ENCODE assay signal across 7 cellular contexts in genomic region chr5:143605403-143606005, GRCh38.
A peak's percentile ranks its signal among the peaks of the same experiment; 100 is the strongest.
DNase-seq lines count a peak whose midpoint lies in the region; ATAC-seq and TF ChIP-seq lines count a peak whose summit lies in the region.

No MANE protein-coding gene starts in this region.

- H3K36me3 ChIP-seq in SU-DHL-6 (ENCODE audit: low read length) (no peaks in the 10 kb centered on the region), left lung (no peaks in the 10 kb centered on the region)

- intact Hi-C loops in left lung (cut with DNase I): no loop called here

- peak overlapping the region; percentile 10 for H3K4me2 ChIP-seq in SU-DHL-6 (ENCODE audit: low read depth, low read length, poor library complexity, severe bottlenecking)

- H2AFZ ChIP-seq in SU-DHL-6 (ENCODE audit: low read depth, low read length, severe bottlenecking): no peak overlapping the region

- DNase-seq in left lung (peak in 1 of 2 donors; percentile 34), inferior parietal cortex (ENCODE audit: extremely low spot score) (no peak), retina (no peak), kidney glomerular epithelial cell (lab: John Stamatoyannopoulos, UW) (no peak)

- H3F3A ChIP-seq in SU-DHL-6 (ENCODE audit: insufficient read depth): no peaks in the 10 kb centered on the region

- H3K4me3 ChIP-seq in SU-DHL-6 (ENCODE audit: insufficient read depth, low read length, poor library complexity, severe bottlenecking): no peak overlapping the region
- no peak overlapping the region for H3K4me3 ChIP-seq in left lung

- H3K9me3 ChIP-seq in SU-DHL-6 (ENCODE audit: insufficient read depth, low read length) (no peaks in the 10 kb centered on the region), left lung (peaks cover 0 to 4% of the 10 kb centered on the region in 2 donors)

- no peaks in the 10 kb centered on the region for H3K79me2 ChIP-seq in SU-DHL-6 (ENCODE audit: insufficient read depth, low read length)

- H3K27ac ChIP-seq in SU-DHL-6 (ENCODE audit: low read depth, low read length): no peak overlapping the region
- peak overlapping the region in 1 of 2 donors; percentile 75 for H3K27ac ChIP-seq in left lung

- ATAC-seq in GM19043 (IDR thresholded peaks at IDR 0.05; ENCODE audit: low read depth, unreplicated experiment) (peak; percentile 67), HG03064 (IDR thresholded peaks at IDR 0.05; ENCODE audit: low read depth, unreplicated experiment) (peak; percentile 61), left lung (peak; percentile 72)

- no peaks in the 10 kb centered on the region for H3K27me3 ChIP-seq in SU-DHL-6 (ENCODE audit: low read length)
- H3K27me3 ChIP-seq in left lung: no peaks in the 10 kb centered on the region

- H3K4me1 ChIP-seq in left lung: peaks cover 0 to 46% of the 10 kb centered on the region in 2 donors

- TF ChIP-seq CTCF in SU-DHL-6 (IDR thresholded peaks at IDR 0.05; ENCODE audit: insufficient read depth, low read length, poor library complexity, severe bottlenecking) (no peak), left lung (IDR thresholded peaks at IDR 0.05) (no peak)

- H4K20me1 ChIP-seq in SU-DHL-6 (ENCODE audit: low read depth, low read length): no peaks in the 10 kb centered on the region

- no peaks in the 10 kb centered on the region for H3K9me2 ChIP-seq in SU-DHL-6 (replicated peaks; ENCODE audit: insufficient read depth, low read length)

- H3K9ac ChIP-seq in SU-DHL-6 (ENCODE audit: low read length): no peak overlapping the region
